ENCODE assay signal across 21 cellular contexts in genomic region chr4:20626326-20626725, GRCh38.
DNase-seq lines count a peak whose midpoint lies in the region; ATAC-seq, FAIRE-seq and TF ChIP-seq lines count a peak whose summit lies in the region.
"Had no signal": no experiment of that assay in that cellular context is flagged by ENCODE, and none has a peak within 500 bp of the region (broad histone marks: within the 10 kb centered on the region; RNA-seq: fewer than 3 reads in every experiment).

No MANE protein-coding gene starts in this region.

- WGBS in transverse colon (ENCODE audit: low coverage in 1 of 2), 2 donors = 57% methylated on average over 4 of the region's 4 CpGs; no CpG with 5 or more reads in 1 of the 2 donors

- no peaks in the 10 kb centered on the region for H3K9me1 ChIP-seq in keratinocyte (ENCODE audit: control insufficient read depth, extremely low read depth, insufficient read depth, low read length)

- FAIRE-seq in bronchial epithelial cell (lab: Jason Lieb, UNC) (peak; percentile 43), keratinocyte (lab: Jason Lieb, UNC) (peak; percentile 20)
- FAIRE-seq: GM12878, H54, HTR-8/SVneo had no signal

- H3K27me3 Mint-ChIP-seq in CD14-positive monocyte (ENCODE audit: low read depth in 3 of 3) = no peaks in the 10 kb centered on the region
- H3K27me3 Mint-ChIP-seq: B cell; CD4-positive, CD25-positive, alpha-beta regulatory T cell; CD8-positive, alpha-beta memory T cell had no signal

- H3K79me2 ChIP-seq in keratinocyte (ENCODE audit: control insufficient read depth, insufficient read depth, low read length) = no peaks in the 10 kb centered on the region

- H3K9me3 ChIP-seq in keratinocyte (ENCODE audit: control insufficient read depth, low read depth, low read length) (no peaks in the 10 kb centered on the region), transverse colon (no peaks in the 10 kb centered on the region)

- H3K4me2 ChIP-seq in keratinocyte (ENCODE audit: control insufficient read depth, extremely low read depth, insufficient read depth, low read depth, low read length) = no peak overlapping the region

- DNase-seq in CD14-positive monocyte (ENCODE audit: low spot score) (no peak), bronchial epithelial cell (ENCODE audit: low read depth) (no peak), keratinocyte (ENCODE audit: low read depth, low spot score) (no peak), transverse colon (no peak), NCI-H1436 treated with DMSO at 0.1 percent for 48 hours (lab: John Stamatoyannopoulos, UW) (no peak)
- DNase-seq: CD4-positive, CD25-positive, alpha-beta regulatory T cell; CD8-positive, alpha-beta memory T cell; COR-L47; DMS 273 treated with DMSO at 0.1 percent for 48 hours; DMS53; DND-41; EL; GM23248; HCEC 1CT; IMR-90 had no signal

- H3K27ac ChIP-seq in keratinocyte (ENCODE audit: control insufficient read depth, insufficient read depth, low read length) (no peak overlapping the region), transverse colon (peak overlapping the region in 3 of 4 donors; percentile 27 to 59 (median 36))
- H3K27ac ChIP-seq: GM23248 had no signal

- no peak overlapping the region for H2AFZ ChIP-seq in keratinocyte (ENCODE audit: control insufficient read depth, low read length)
- H2AFZ ChIP-seq: GM23248 had no signal

- H3K36me3 Mint-ChIP-seq in CD14-positive monocyte = no peaks in the 10 kb centered on the region
- H3K36me3 Mint-ChIP-seq: CD4-positive, CD25-positive, alpha-beta regulatory T cell; CD8-positive, alpha-beta memory T cell had no signal

- peaks cover 12% of the 10 kb centered on the region for H3K4me1 ChIP-seq in keratinocyte (ENCODE audit: control insufficient read depth, extremely low read depth, insufficient read depth, low read length)
- peaks cover 0 to 39% (median 13%) of the 10 kb centered on the region in 4 donors for H3K4me1 ChIP-seq in transverse colon

- in situ Hi-C loops in transverse colon (cut with MboI; ENCODE audit: low pct_ligation_motif_present in 1 of 4, low pct_unique_long_range_greater_than_20kb in 1 of 4, low sequenced_read_pairs in 3 of 4) = no loop called here

- ATAC-seq in GM18907 (IDR thresholded peaks at IDR 0.05; ENCODE audit: unreplicated experiment) = no peak
- ATAC-seq: GM12878 had no signal

- H3K27ac Mint-ChIP-seq in CD14-positive monocyte = peak overlapping the region in 5 of 7 donors; percentile 39 to 84 (median 63)
- H3K27ac Mint-ChIP-seq: B cell; CD4-positive, CD25-positive, alpha-beta regulatory T cell had no signal

- no peak for TF ChIP-seq POLR2A in transverse colon (IDR thresholded peaks at IDR 0.05)

- TF ChIP-seq CTCF in CD14-positive monocyte (IDR thresholded peaks at IDR 0.05) = no peak
- TF ChIP-seq CTCF in bronchial epithelial cell (IDR thresholded peaks at IDR 0.05; ENCODE audit: insufficient read depth, low read length, severe bottlenecking) = no peak
- TF ChIP-seq CTCF in keratinocyte (optimal IDR thresholded peaks at IDR 0.05 in 1 of 3, IDR thresholded peaks at IDR 0.05 in 1 of 3, conservative IDR thresholded peaks at IDR 0.05 in 1 of 3; ENCODE audit: extremely low read depth in 1 of 3, insufficient read depth in 2 of 3, low read length in 3 of 3) = no peak
- TF ChIP-seq CTCF in transverse colon (IDR thresholded peaks at IDR 0.05) = no peak

- H3K27me3 ChIP-seq in bronchial epithelial cell (ENCODE audit: control insufficient read depth, insufficient read depth, low read length) (no peaks in the 10 kb centered on the region), keratinocyte (ENCODE audit: control insufficient read depth, extremely low read depth, insufficient read depth, low read length) (no peaks in the 10 kb centered on the region), transverse colon (no peaks in the 10 kb centered on the region)
- H3K27me3 ChIP-seq: BLaER1 treated with 17β-estradiol and CSF1 and Interleukin-3, amounts not matched to agents 10 nM and 100 nM had no signal

- H3K9ac ChIP-seq in keratinocyte (ENCODE audit: control insufficient read depth, extremely low read depth, insufficient read depth, low read length) = no peak overlapping the region
- H3K9ac ChIP-seq: BLaER1 treated with 17β-estradiol and CSF1 and Interleukin-3, amounts not matched to agents 10 nM and 100 nM; GM23248 had no signal

- H3K4me3 Mint-ChIP-seq in CD14-positive monocyte = no peak overlapping the region
- H3K4me3 Mint-ChIP-seq: B cell; CD4-positive, CD25-positive, alpha-beta regulatory T cell; CD8-positive, alpha-beta memory T cell had no signal

- no peaks in the 10 kb centered on the region for H4K20me1 ChIP-seq in keratinocyte (ENCODE audit: control insufficient read depth, extremely low read depth, insufficient read depth, low read length)
- H4K20me1 ChIP-seq: BLaER1 treated with 17β-estradiol and CSF1 and Interleukin-3, amounts not matched to agents 10 nM and 100 nM had no signal

- intact Hi-C loops in CD14-positive monocyte (cut with micrococcal nuclease) = no loop called here
- intact Hi-C loops in transverse colon (cut with DNase I; ENCODE audit: low total_unique reads) = no loop called here

- H3K36me3 ChIP-seq in bronchial epithelial cell (ENCODE audit: control insufficient read depth, insufficient read depth, low read length) (no peaks in the 10 kb centered on the region), keratinocyte (ENCODE audit: control insufficient read depth in 2 of 2, extremely low read depth in 1 of 2, insufficient read depth in 2 of 2, low read length in 2 of 2) (no peaks in the 10 kb centered on the region), transverse colon (no peaks in the 10 kb centered on the region)
- H3K36me3 ChIP-seq: BLaER1 treated with 17β-estradiol and CSF1 and Interleukin-3, amounts not matched to agents 10 nM and 100 nM had no signal

- dilution Hi-C loops in keratinocyte (cut with MboI; ENCODE audit: extremely low pct_ligation_motif_present, low sequenced_read_pairs) = no loop called here

- no peak for TF ChIP-seq EP300 in transverse colon (IDR thresholded peaks at IDR 0.05; ENCODE audit: low read depth)

- no peak overlapping the region for H3K4me3 ChIP-seq in bronchial epithelial cell (ENCODE audit: low read depth, low read length)
- no peak overlapping the region for H3K4me3 ChIP-seq in keratinocyte (ENCODE audit: control insufficient read depth in 2 of 3, extremely low read depth in 1 of 3, insufficient read depth in 2 of 3, low read depth in 1 of 3, low read length in 3 of 3)
- H3K4me3 ChIP-seq in transverse colon = no peak overlapping the region
- H3K4me3 ChIP-seq: BLaER1 treated with 17β-estradiol and CSF1 and Interleukin-3, amounts not matched to agents 10 nM and 100 nM; GM12878; GM23248 had no signal

- H3K4me1 Mint-ChIP-seq in CD14-positive monocyte = peaks cover 34% of the 10 kb centered on the region
- H3K4me1 Mint-ChIP-seq: B cell; CD4-positive, CD25-positive, alpha-beta regulatory T cell had no signal

- peaks cover 0 to 3% (median 0%) of the 10 kb centered on the region in 7 donors for H3K9me3 Mint-ChIP-seq in CD14-positive monocyte
